Comparison of ENCODE assay signal across 20 cellular contexts in genomic region chr7:4136501-4137110, GRCh38.
DNase-seq lines count a peak whose midpoint lies in the region; ATAC-seq and TF ChIP-seq lines count a peak whose summit lies in the region.
"Had no signal": no experiment of that assay in that cellular context is flagged by ENCODE, and none has a peak within 500 bp of the region (broad histone marks: within the 10 kb centered on the region; RNA-seq: fewer than 3 reads in every experiment).

No MANE protein-coding gene starts in this region.

- no peak overlapping the region for H3K27ac Mint-ChIP-seq in endothelial cell (ENCODE audit: unreplicated experiment)

- H3K4me3 Mint-ChIP-seq in endothelial cell (ENCODE audit: unreplicated experiment): no peak overlapping the region

- no peaks in the 10 kb centered on the region for H3K4me1 Mint-ChIP-seq in endothelial cell (ENCODE audit: unreplicated experiment)

- H3K9me3 Mint-ChIP-seq in endothelial cell (ENCODE audit: unreplicated experiment): peaks cover 17% of the 10 kb centered on the region

- H3K36me3 ChIP-seq in psoas muscle (ENCODE audit: insufficient read depth in 1 of 2, low read depth in 1 of 2): no peaks in the 10 kb centered on the region
- H3K36me3 ChIP-seq: left ventricle myocardium inferior, pancreas, suprapubic skin had no signal

- peaks cover 6% of the 10 kb centered on the region for H3K27me3 Mint-ChIP-seq in endothelial cell (ENCODE audit: unreplicated experiment)

- WGBS in psoas muscle, 3 donors: 84 to 89% (median 88%) methylated on average over 22 to 23 of the region's 23 CpGs

- no peaks in the 10 kb centered on the region for H3K9me3 ChIP-seq in psoas muscle
- H3K9me3 ChIP-seq: ascending aorta, left ventricle myocardium inferior, pancreas, suprapubic skin had no signal

- CTCF ChIA-PET in HEK293T (lab: Yijun Ruan, JAX): no interaction called here

- POLR2A ChIA-PET in HEK293T (lab: Yijun Ruan, JAX): no interaction called here

- no peak overlapping the region for H3K4me3 ChIP-seq in psoas muscle
- H3K4me3 ChIP-seq: ascending aorta, left ventricle myocardium inferior, pancreas, SK-N-MC, suprapubic skin had no signal

- H3K27me3 ChIP-seq in psoas muscle (ENCODE audit: insufficient read depth in 3 of 3, low read length in 2 of 3): no peaks in the 10 kb centered on the region
- H3K27me3 ChIP-seq: ascending aorta, pancreas, suprapubic skin had no signal

- H3K36me3 Mint-ChIP-seq in endothelial cell (ENCODE audit: low read depth, unreplicated experiment): peaks cover 5% of the 10 kb centered on the region

- H3K4me1 ChIP-seq in psoas muscle: no peaks in the 10 kb centered on the region
- H3K4me1 ChIP-seq: ascending aorta, left ventricle myocardium inferior, suprapubic skin had no signal

- ATAC-seq in GM21825 (IDR thresholded peaks at IDR 0.05; ENCODE audit: unreplicated experiment) (no peak), HG03378 (IDR thresholded peaks at IDR 0.05; ENCODE audit: unreplicated experiment) (no peak), psoas muscle (no peak)

- TF ChIP-seq CTCF in endothelial cell (IDR thresholded peaks at IDR 0.05; ENCODE audit: unreplicated experiment) (peak; percentile 36), psoas muscle (IDR thresholded peaks at IDR 0.05) (no peak)

- intact Hi-C loops in posterior vena cava (cut with DNase I) (no loop called here), psoas muscle (cut with DNase I) (no loop called here)

- H3K27ac ChIP-seq in psoas muscle: no peak overlapping the region
- H3K27ac ChIP-seq: ascending aorta, left ventricle myocardium inferior, pancreas, SK-N-MC, suprapubic skin had no signal

- DNase-seq in HEK293T (ENCODE audit: extremely low spot score) (peak; percentile 42), NCI-H345 (lab: John Stamatoyannopoulos, UW) (peak; percentile 52), endothelial cell (ENCODE audit: low spot score) (no peak), posterior vena cava (ENCODE audit: low spot score) (peak; percentile 45), psoas muscle (no peak)
- DNase-seq: activated CD4-positive, alpha-beta T cell treated with anti-CD3 and anti-CD28 coated beads for 48 hours; activated CD8-positive, alpha-beta memory T cell treated with anti-CD3 and anti-CD28 coated beads, Interleukin-2, amount 50 U/mL, for 48 hours; activated naive CD4-positive, alpha-beta T cell; foreskin fibroblast; GF-D8; Kasumi-1; left ventricle myocardium inferior; NCI-H1694; NCI-H774 had no signal

TF ChIP-seq in HEK293T, 16 proteins besides CTCF, POLR2A, EP300 and RAD21:
- TF ChIP-seq PKNOX1 (IDR thresholded peaks at IDR 0.05): no peak
- no peak for TF ChIP-seq FOXK2 (IDR thresholded peaks at IDR 0.05)
- no peak for TF ChIP-seq ARNT (IDR thresholded peaks at IDR 0.05)
- no peak for TF ChIP-seq L3MBTL2 (conservative IDR thresholded peaks at IDR 0.05)
- TF ChIP-seq LEF1 (IDR thresholded peaks at IDR 0.05; ENCODE audit: borderline replicate concordance): no peak
- no peak for TF ChIP-seq FOXA1 (IDR thresholded peaks at IDR 0.05)

Comparison
In these comparisons a context has a peak if more than half of its experiments do, and no peak if none do; other contexts are left out.
1. DNase-seq: peak in HEK293T (single experiment), NCI-H345 (single experiment) and posterior vena cava (single experiment); none in endothelial cell (single experiment) and psoas muscle (0 of 2).